22 cellular contexts compared by ENCODE assay signal in the genomic region with DNA sequence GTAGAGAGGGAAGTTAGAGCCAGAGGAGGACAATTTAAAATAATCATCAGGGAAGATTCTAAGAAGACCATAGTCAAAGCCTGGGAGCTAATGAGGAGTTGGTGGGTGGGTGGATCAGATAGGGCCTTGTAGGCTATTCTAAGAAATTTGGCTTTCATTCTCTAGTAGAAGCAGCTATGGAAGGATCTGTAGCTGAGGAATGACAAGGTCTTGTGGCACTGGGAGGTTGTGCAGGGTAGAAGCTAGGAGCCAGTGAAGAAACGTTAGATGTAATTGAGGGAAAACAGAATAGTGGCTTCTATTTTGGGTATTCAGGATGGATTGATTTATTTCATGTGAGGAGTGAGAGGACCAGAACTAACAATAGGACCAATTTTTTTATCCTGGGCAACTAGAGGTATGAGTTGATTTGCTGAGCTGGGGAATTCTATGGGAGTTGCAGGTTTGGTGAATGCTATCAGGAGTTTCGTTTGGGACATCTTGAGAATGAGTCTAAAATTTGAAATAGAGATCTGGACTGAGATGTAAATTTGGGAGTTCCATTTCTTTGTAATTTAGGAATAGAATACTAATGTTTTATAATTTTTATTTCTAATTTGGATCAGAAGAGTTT.
DNase-seq lines count a peak whose midpoint lies in the region; ATAC-seq and TF ChIP-seq lines count a peak whose summit lies in the region.
"Had no signal": no experiment of that assay in that cellular context is flagged by ENCODE, and none has a peak within 500 bp of the region (broad histone marks: within the 10 kb centered on the region; RNA-seq: fewer than 3 reads in every experiment).

No MANE protein-coding gene starts in this region.

- peaks cover 0 to 16% (median 8%) of the 10 kb centered on the region in 4 donors for H3K4me1 Mint-ChIP-seq in CD4-positive, CD25-positive, alpha-beta regulatory T cell
- H3K4me1 Mint-ChIP-seq in endodermal cell: no peaks in the 10 kb centered on the region
- H3K4me1 Mint-ChIP-seq: B cell; CD8-positive, alpha-beta memory T cell had no signal

- H3K14ac ChIP-seq in trophoblast cell (ENCODE audit: low read length): no peak overlapping the region

- no peak overlapping the region for H2BK120ac ChIP-seq in trophoblast cell (ENCODE audit: insufficient read depth, low read length, poor library complexity)

- peak overlapping the region in 2 of 3 donors; percentile 8 to 27 for H3K27ac Mint-ChIP-seq in CD4-positive, CD25-positive, alpha-beta regulatory T cell
- H3K27ac Mint-ChIP-seq in endodermal cell: no peak overlapping the region
- H3K27ac Mint-ChIP-seq: B cell; CD4-positive, alpha-beta memory T cell; CD8-positive, alpha-beta memory T cell had no signal

- ATAC-seq in CD4-positive, CD25-positive, alpha-beta regulatory T cell (ENCODE audit: low read depth in 2 of 2): no peak
- ATAC-seq in Panc1 (no peak), GM19455 (IDR thresholded peaks at IDR 0.05; ENCODE audit: unreplicated experiment) (no peak)
- ATAC-seq: A549, GM12878 had no signal

- intact Hi-C loops in Panc1 (cut with micrococcal nuclease; ENCODE audit: unreplicated experiment): no loop called here

- no peaks in the 10 kb centered on the region for H3K4me1 ChIP-seq in CD4-positive, CD25-positive, alpha-beta regulatory T cell (ENCODE audit: control insufficient read depth, insufficient read depth, low read length, poor library complexity, severe bottlenecking)
- H3K4me1 ChIP-seq in Panc1 (ENCODE audit: control insufficient read depth, insufficient read depth, low read length) (no peaks in the 10 kb centered on the region), trophoblast cell (ENCODE audit: control insufficient read depth in 1 of 2, insufficient read depth in 2 of 2, low read length in 2 of 2) (no peaks in the 10 kb centered on the region), endodermal cell (ENCODE audit: control insufficient read depth, insufficient read depth, low read length) (no peaks in the 10 kb centered on the region)
- H3K4me1 ChIP-seq: A549; BLaER1 treated with 17β-estradiol and CSF1 and Interleukin-3, amounts not matched to agents 10 nM and 100 nM had no signal

- no peaks in the 10 kb centered on the region for H3K9me3 ChIP-seq in CD4-positive, CD25-positive, alpha-beta regulatory T cell (ENCODE audit: control insufficient read depth in 2 of 2, low read length in 2 of 2)
- H3K9me3 ChIP-seq in Panc1 (ENCODE audit: control insufficient read depth, insufficient read depth, low read depth, low read length) (no peaks in the 10 kb centered on the region), trophoblast cell (ENCODE audit: insufficient read depth, low read depth, low read length) (no peaks in the 10 kb centered on the region), endodermal cell (ENCODE audit: control insufficient read depth, low read length) (no peaks in the 10 kb centered on the region)
- H3K9me3 ChIP-seq: A549; BLaER1 treated with 17β-estradiol and CSF1 and Interleukin-3, amounts not matched to agents 10 nM and 100 nM had no signal

- DNase-seq in CD4-positive, CD25-positive, alpha-beta regulatory T cell: no peak
- DNase-seq in Panc1 (ENCODE audit: low read depth, low spot score): no peak
- no peak for DNase-seq in trophoblast cell
- no peak for DNase-seq in endodermal cell
- DNase-seq: AML-193; CD4-positive, alpha-beta memory T cell; CD8-positive, alpha-beta memory T cell; COR-L47; DMS 273 treated with DMSO at 0.1 percent for 48 hours; DMS153; DMS53; DMS79; DND-41; EL; GDM1 had no signal

- H2AFZ ChIP-seq in trophoblast cell (ENCODE audit: insufficient read depth, low read length, poor library complexity): no peak overlapping the region

- H3K36me3 ChIP-seq in CD4-positive, CD25-positive, alpha-beta regulatory T cell (ENCODE audit: control insufficient read depth, insufficient read depth, low read length): no peaks in the 10 kb centered on the region
- H3K36me3 ChIP-seq in Panc1 (ENCODE audit: control insufficient read depth, insufficient read depth, low read length) (no peaks in the 10 kb centered on the region), trophoblast cell (ENCODE audit: control insufficient read depth in 1 of 2, insufficient read depth in 2 of 2, low read length in 2 of 2) (no peaks in the 10 kb centered on the region), endodermal cell (ENCODE audit: control insufficient read depth, insufficient read depth, low read length) (no peaks in the 10 kb centered on the region)
- H3K36me3 ChIP-seq: BLaER1 treated with 17β-estradiol and CSF1 and Interleukin-3, amounts not matched to agents 10 nM and 100 nM had no signal

- CTCF ChIA-PET in Panc1 (lab: Charles Lee): no interaction called here

- H3K27me3 ChIP-seq in CD4-positive, CD25-positive, alpha-beta regulatory T cell (ENCODE audit: control insufficient read depth, insufficient read depth, low read length): no peaks in the 10 kb centered on the region
- H3K27me3 ChIP-seq in Panc1 (ENCODE audit: control insufficient read depth, insufficient read depth, low read length) (no peaks in the 10 kb centered on the region), trophoblast cell (ENCODE audit: insufficient read depth, low read length) (no peaks in the 10 kb centered on the region), endodermal cell (ENCODE audit: control insufficient read depth, insufficient read depth, low read length, poor library complexity, severe bottlenecking) (no peaks in the 10 kb centered on the region)
- H3K27me3 ChIP-seq: BLaER1 treated with 17β-estradiol and CSF1 and Interleukin-3, amounts not matched to agents 10 nM and 100 nM had no signal

- no peak overlapping the region for H3K23ac ChIP-seq in trophoblast cell (ENCODE audit: low read length)

- no peak overlapping the region for H3K4me3 Mint-ChIP-seq in CD4-positive, CD25-positive, alpha-beta regulatory T cell
- H3K4me3 Mint-ChIP-seq in endodermal cell: no peak overlapping the region
- H3K4me3 Mint-ChIP-seq: B cell; CD4-positive, alpha-beta memory T cell; CD8-positive, alpha-beta memory T cell had no signal

- in situ Hi-C loops in Panc1 (cut with HindIII; ENCODE audit: low pct_unique_long_range_greater_than_20kb, low sequenced_read_pairs): no loop called here

- peak overlapping the region; percentile 31 for H2BK12ac ChIP-seq in trophoblast cell (ENCODE audit: low read length)

- H3K27ac ChIP-seq in CD4-positive, CD25-positive, alpha-beta regulatory T cell (ENCODE audit: insufficient read depth, low read length, poor library complexity, severe bottlenecking): no peak overlapping the region
- peak overlapping the region; percentile 13; the same call in 1 of the 2 replicates for H3K27ac ChIP-seq in Panc1 (ENCODE audit: low read length)
- H3K27ac ChIP-seq in trophoblast cell (ENCODE audit: low read depth, low read length): no peak overlapping the region
- H3K27ac ChIP-seq in endodermal cell (ENCODE audit: low read depth, low read length): no peak overlapping the region
- H3K27ac ChIP-seq: 22Rv1; A549; BLaER1 treated with 17β-estradiol and CSF1 and Interleukin-3, amounts not matched to agents 10 nM and 100 nM; C4-2B had no signal

- no peaks in the 10 kb centered on the region for H3K79me1 ChIP-seq in trophoblast cell (ENCODE audit: low read length)

- H3K18ac ChIP-seq in trophoblast cell (ENCODE audit: low read length): no peak overlapping the region

- H4K12ac ChIP-seq in trophoblast cell (ENCODE audit: low read depth, low read length): no peak overlapping the region

- H3K27me3 Mint-ChIP-seq in CD4-positive, CD25-positive, alpha-beta regulatory T cell: no peaks in the 10 kb centered on the region
- H3K27me3 Mint-ChIP-seq in endodermal cell (ENCODE audit: insufficient read depth): no peaks in the 10 kb centered on the region
- H3K27me3 Mint-ChIP-seq: B cell; CD4-positive, alpha-beta memory T cell; CD8-positive, alpha-beta memory T cell had no signal

- H3K9ac ChIP-seq in trophoblast cell (ENCODE audit: low read length): no peak overlapping the region
- H3K9ac ChIP-seq in endodermal cell (ENCODE audit: extremely low read depth, low read length, poor library complexity, severe bottlenecking): no peak overlapping the region
- H3K9ac ChIP-seq: BLaER1 treated with 17β-estradiol and CSF1 and Interleukin-3, amounts not matched to agents 10 nM and 100 nM had no signal

- H3K4ac ChIP-seq in trophoblast cell (ENCODE audit: low read depth, low read length): no peak overlapping the region

- no peak overlapping the region for H4K91ac ChIP-seq in trophoblast cell (ENCODE audit: low read depth, low read length)

- TF ChIP-seq CTCF in Panc1 (IDR thresholded peaks at IDR 0.05) (no peak), endodermal cell (conservative IDR thresholded peaks at IDR 0.05) (no peak)

- peaks cover 0 to 4% (median 2%) of the 10 kb centered on the region in 7 donors for H3K9me3 Mint-ChIP-seq in CD4-positive, CD25-positive, alpha-beta regulatory T cell
- no peaks in the 10 kb centered on the region for H3K9me3 Mint-ChIP-seq in endodermal cell
- H3K9me3 Mint-ChIP-seq: CD8-positive, alpha-beta memory T cell had no signal

- H4K8ac ChIP-seq in trophoblast cell (ENCODE audit: low read depth, low read length): no peak overlapping the region

- BruUV-seq in Panc1 (replicated peaks; lab: Mats Ljungman, UMichigan): no TSS peak

- H3K4me2 ChIP-seq in trophoblast cell (ENCODE audit: low read length): no peak overlapping the region
- H3K4me2 ChIP-seq: A549; BLaER1 treated with 17β-estradiol and CSF1 and Interleukin-3, amounts not matched to agents 10 nM and 100 nM had no signal

- H3K4me3 ChIP-seq in CD4-positive, CD25-positive, alpha-beta regulatory T cell (ENCODE audit: low read depth, low read length): no peak overlapping the region
- H3K4me3 ChIP-seq in Panc1 (ENCODE audit: low read depth in 2 of 2, low read length in 2 of 2) (no peak overlapping the region), trophoblast cell (ENCODE audit: low read depth, low read length) (no peak overlapping the region), endodermal cell (ENCODE audit: low read length) (no peak overlapping the region)
- H3K4me3 ChIP-seq: A549; BLaER1 treated with 17β-estradiol and CSF1 and Interleukin-3, amounts not matched to agents 10 nM and 100 nM; GM12878 had no signal

- H2AK5ac ChIP-seq in trophoblast cell (ENCODE audit: low read length): no peak overlapping the region

- H3K36me3 Mint-ChIP-seq in CD4-positive, CD25-positive, alpha-beta regulatory T cell: no peaks in the 10 kb centered on the region
- no peaks in the 10 kb centered on the region for H3K36me3 Mint-ChIP-seq in endodermal cell (ENCODE audit: low read depth)
- H3K36me3 Mint-ChIP-seq: CD4-positive, alpha-beta memory T cell; CD8-positive, alpha-beta memory T cell had no signal

- H3K79me2 ChIP-seq in trophoblast cell (ENCODE audit: control insufficient read depth, insufficient read depth, low read length, poor library complexity): no peaks in the 10 kb centered on the region

- no CpG with 5 or more reads among the region's 2 CpGs for WGBS in trophoblast cell (ENCODE audit: extremely low coverage, insufficient coverage, insufficient read length)
- 93 to 94% methylated on average over 2 of the region's 2 CpGs for whole genome bisulfite sequencing in endodermal cell (ENCODE audit: insufficient coverage in 1 of 2, insufficient read length in 1 of 2), 2 experiments

- H2BK5ac ChIP-seq in trophoblast cell (ENCODE audit: low read depth, low read length, poor library complexity): no peak overlapping the region

- POLR2A ChIA-PET in Panc1 (lab: Charles Lee): no interaction called here
